In genomic region chr11:125123194-125123946, GRCh38 we compare ENCODE assay signal across 12 cellular contexts. TPM values are rescaled to one million over a fixed set of nuclear protein-coding genes. Genes with fewer than 3 reads are reported as not detected.
DNase-seq lines count a peak whose midpoint lies in the region; ATAC-seq and TF ChIP-seq lines count a peak whose summit lies in the region.
"Had no signal": no experiment of that assay in that cellular context is flagged by ENCODE, and none has a peak within 500 bp of the region (broad histone marks: within the 10 kb centered on the region; RNA-seq: fewer than 3 reads in every experiment).

No MANE protein-coding gene starts in this region.

- H3K4me3 ChIP-seq in Caco-2 (ENCODE audit: low read depth, low read length), result peak overlapping the region; percentile 5; the same call in 1 of the 2 replicates
- peak overlapping the region; percentile 32 for H3K4me3 ChIP-seq in OCI-LY7 (ENCODE audit: low read depth, low read length, poor library complexity, severe bottlenecking)
- H3K4me3 ChIP-seq in naive thymus-derived CD4-positive, alpha-beta T cell (ENCODE audit: low read length), result no peak overlapping the region

- no peaks in the 10 kb centered on the region for H3K9me3 ChIP-seq in Caco-2
- H3K9me3 ChIP-seq in OCI-LY7 (ENCODE audit: low read length), result peaks cover 8% of the 10 kb centered on the region; the same call in 1 of the 2 replicates
- H3K9me3 ChIP-seq in naive thymus-derived CD4-positive, alpha-beta T cell (ENCODE audit: control insufficient read depth in 2 of 3, low read length in 3 of 3), result no peaks in the 10 kb centered on the region

- POLR2A ChIA-PET in Caco-2 (lab: Charles Lee), result interaction anchor here (1.0 to 1.8 kb wide), 2 partner anchors 12 to 19 kb away, joined by 3 to 16 read pairs; partner anchors contain the start of gene TMEM218
- POLR2A ChIA-PET in OCI-LY7 (lab: Charles Lee), result interaction anchor here (1.5 to 1.9 kb wide), 3 partner anchors 11 to 170 kb away, joined by 5 to 19 read pairs (median 7); partner anchors contain the start of genes CCDC15 and TMEM218
- POLR2A ChIA-PET in activated CD4-positive, alpha-beta memory T cell treated with anti-CD3 and anti-CD28 coated beads for 36 hours (lab: Charles Lee), result interaction anchor here (1.8 kb wide), 1 partner anchor 12 kb away, joined by 9 read pairs; the partner anchor contains the start of gene TMEM218
- POLR2A ChIA-PET in naive thymus-derived CD4-positive, alpha-beta T cell (lab: Charles Lee), result interaction anchor here (0.6 to 1.1 kb wide), 3 partner anchors 12 to 69 kb away, joined by 3 to 5 read pairs (median 3); partner anchors contain the start of gene TMEM218

- H3K27me3 ChIP-seq in Caco-2 (replicated peaks; ENCODE audit: control insufficient read depth, insufficient read depth, low read length), result no peaks in the 10 kb centered on the region
- peaks cover 0 to 7% of the 10 kb centered on the region in 2 donors for H3K27me3 ChIP-seq in naive thymus-derived CD4-positive, alpha-beta T cell (ENCODE audit: control insufficient read depth in 2 of 2, insufficient read depth in 2 of 2, low read length in 2 of 2)

- TF ChIP-seq CTCF in Caco-2 (IDR thresholded peaks at IDR 0.05; ENCODE audit: insufficient read depth in 1 of 2, low read depth in 1 of 2, low read length in 1 of 2, severe bottlenecking in 1 of 2, unreplicated experiment in 1 of 2) (no peak), OCI-LY7 (conservative IDR thresholded peaks at IDR 0.05; ENCODE audit: low read length) (no peak)

- no peak overlapping the region for H3K27ac ChIP-seq in OCI-LY7 (ENCODE audit: low read depth, low read length, poor library complexity, severe bottlenecking)
- H3K27ac ChIP-seq in naive thymus-derived CD4-positive, alpha-beta T cell (ENCODE audit: low read depth, low read length), result no peak overlapping the region

- H3K36me3 Mint-ChIP-seq in Caco-2 (ENCODE audit: insufficient read depth, unreplicated experiment), result peaks cover 6% of the 10 kb centered on the region
- H3K36me3 Mint-ChIP-seq in activated CD4-positive, alpha-beta memory T cell treated with anti-CD3 and anti-CD28 coated beads for 36 hours, result no peaks in the 10 kb centered on the region
- H3K36me3 Mint-ChIP-seq in naive thymus-derived CD4-positive, alpha-beta T cell, result no peaks in the 10 kb centered on the region
- H3K36me3 Mint-ChIP-seq: activated naive CD4-positive, alpha-beta T cell treated with anti-CD3 and anti-CD28 coated beads, Interleukin-2, amount 50 U/mL, for 24 hours; CD8-positive, alpha-beta memory T cell; natural killer cell treated with Interleukin-12 subunit alpha and Interleukin-12 subunit beta and Interleukin-15 and Interleukin-18, amount 100 ng/mL, for 72 hours had no signal

- H3K4me1 Mint-ChIP-seq in Caco-2 (ENCODE audit: low read depth, unreplicated experiment), result peaks cover 32% of the 10 kb centered on the region
- H3K4me1 Mint-ChIP-seq in activated CD4-positive, alpha-beta memory T cell treated with anti-CD3 and anti-CD28 coated beads for 36 hours (ENCODE audit: low read depth), result peaks cover 6% of the 10 kb centered on the region
- peaks cover 0 to 8% (median 0%) of the 10 kb centered on the region in 7 donors for H3K4me1 Mint-ChIP-seq in naive thymus-derived CD4-positive, alpha-beta T cell

- peak overlapping the region; percentile 76 for H3K27ac Mint-ChIP-seq in Caco-2 (ENCODE audit: unreplicated experiment)
- no peak overlapping the region for H3K27ac Mint-ChIP-seq in activated CD4-positive, alpha-beta memory T cell treated with anti-CD3 and anti-CD28 coated beads for 36 hours
- H3K27ac Mint-ChIP-seq in naive thymus-derived CD4-positive, alpha-beta T cell, result no peak overlapping the region
- H3K27ac Mint-ChIP-seq: activated naive CD4-positive, alpha-beta T cell treated with anti-CD3 and anti-CD28 coated beads, Interleukin-2, amount 50 U/mL, for 24 hours; CD8-positive, alpha-beta memory T cell; HFFc6; natural killer cell treated with Interleukin-12 subunit alpha and Interleukin-12 subunit beta and Interleukin-15 and Interleukin-18, amount 100 ng/mL, for 72 hours had no signal

- TSS peak; percentile 92 for BruUV-seq in Caco-2 (replicated peaks; lab: Mats Ljungman, UMichigan)
- no TSS peak for BruUV-seq in OCI-LY7 (replicated peaks; lab: Mats Ljungman, UMichigan)

- intact Hi-C loops in Caco-2 (cut with micrococcal nuclease; ENCODE audit: unreplicated experiment), result loop anchor here (5.0 kb wide), 1 partner anchor 161 kb away; no protein-coding TSS in a partner anchor
- intact Hi-C loops in OCI-LY7 (cut with micrococcal nuclease; ENCODE audit: unreplicated experiment), result no loop called here
- intact Hi-C loops in sciatic nerve (cut with DNase I), result no loop called here
- intact Hi-C loops in activated CD4-positive, alpha-beta memory T cell treated with anti-CD3 and anti-CD28 coated beads for 36 hours (cut with micrococcal nuclease), result no loop called here
- intact Hi-C loops in naive thymus-derived CD4-positive, alpha-beta T cell (cut with micrococcal nuclease), result no loop called here

- peaks cover 2% of the 10 kb centered on the region for H3K27me3 Mint-ChIP-seq in Caco-2 (ENCODE audit: insufficient read depth, unreplicated experiment)
- peaks cover 17% of the 10 kb centered on the region for H3K27me3 Mint-ChIP-seq in activated CD4-positive, alpha-beta memory T cell treated with anti-CD3 and anti-CD28 coated beads for 36 hours
- peaks cover 21 to 47% (median 37%) of the 10 kb centered on the region in 5 donors for H3K27me3 Mint-ChIP-seq in naive thymus-derived CD4-positive, alpha-beta T cell

- H3K79me2 ChIP-seq in OCI-LY7 (ENCODE audit: insufficient read depth, low read depth, low read length), result no peaks in the 10 kb centered on the region

- H3K36me3 ChIP-seq in Caco-2 (ENCODE audit: control insufficient read depth, insufficient read depth, low read length), result no peaks in the 10 kb centered on the region
- no peaks in the 10 kb centered on the region for H3K36me3 ChIP-seq in OCI-LY7 (ENCODE audit: insufficient read depth, low read length)
- no peaks in the 10 kb centered on the region for H3K36me3 ChIP-seq in naive thymus-derived CD4-positive, alpha-beta T cell (ENCODE audit: control insufficient read depth in 2 of 3, insufficient read depth in 3 of 3, low read length in 3 of 3)

- H3K9me3 Mint-ChIP-seq in Caco-2 (ENCODE audit: unreplicated experiment), result peaks cover 26% of the 10 kb centered on the region
- H3K9me3 Mint-ChIP-seq in activated CD4-positive, alpha-beta memory T cell treated with anti-CD3 and anti-CD28 coated beads for 36 hours, result peaks cover 2% of the 10 kb centered on the region
- no peaks in the 10 kb centered on the region for H3K9me3 Mint-ChIP-seq in naive thymus-derived CD4-positive, alpha-beta T cell
- H3K9me3 Mint-ChIP-seq: activated naive CD4-positive, alpha-beta T cell treated with anti-CD3 and anti-CD28 coated beads, Interleukin-2, amount 50 U/mL, for 24 hours; CD8-positive, alpha-beta memory T cell; HFFc6 had no signal

- peak overlapping the region; percentile 49 for H3K4me2 ChIP-seq in OCI-LY7 (ENCODE audit: low read length)

- H3K4me1 ChIP-seq in Caco-2 (peaks cover 28% of the 10 kb centered on the region), OCI-LY7 (ENCODE audit: insufficient read depth, low read length, poor library complexity, severe bottlenecking) (peaks cover 4% of the 10 kb centered on the region)
- no peaks in the 10 kb centered on the region for H3K4me1 ChIP-seq in naive thymus-derived CD4-positive, alpha-beta T cell (ENCODE audit: control insufficient read depth in 2 of 2, insufficient read depth in 2 of 2, low read length in 2 of 2)

- H2AFZ ChIP-seq in OCI-LY7 (ENCODE audit: low read length), result peak overlapping the region; percentile 99

- peak in 1 of 2 experiments; percentile 13 for DNase-seq in Caco-2
- no peak for DNase-seq in OCI-LY7 (ENCODE audit: low spot score)
- DNase-seq in left lobe of liver (ENCODE audit: low spot score), result peak; percentile 75
- no peak for DNase-seq in sciatic nerve (ENCODE audit: low spot score)
- DNase-seq in activated CD4-positive, alpha-beta memory T cell treated with anti-CD3 and anti-CD28 coated beads for 36 hours, result no peak
- no peak for DNase-seq in naive thymus-derived CD4-positive, alpha-beta T cell
- DNase-seq in NCI-H526 treated with DMSO at 0.1 percent for 48 hours (lab: John Stamatoyannopoulos, UW), result no peak

- ATAC-seq in left lobe of liver, result peak; percentile 87
- peak; percentile 77 for ATAC-seq in sciatic nerve
- no peak for ATAC-seq in naive thymus-derived CD4-positive, alpha-beta T cell
- no peak for ATAC-seq in GM19452 (IDR thresholded peaks at IDR 0.05; ENCODE audit: unreplicated experiment)

- no peaks in the 10 kb centered on the region for H4K20me1 ChIP-seq in OCI-LY7 (ENCODE audit: insufficient read depth, low read length)

- no peaks in the 10 kb centered on the region for H3K9me2 ChIP-seq in OCI-LY7 (ENCODE audit: insufficient read depth, low read length)

- H3K4me3 Mint-ChIP-seq in Caco-2 (ENCODE audit: unreplicated experiment), result peak overlapping the region; percentile 55
- no peak overlapping the region for H3K4me3 Mint-ChIP-seq in activated CD4-positive, alpha-beta memory T cell treated with anti-CD3 and anti-CD28 coated beads for 36 hours
- H3K4me3 Mint-ChIP-seq in naive thymus-derived CD4-positive, alpha-beta T cell, result no peak overlapping the region
- H3K4me3 Mint-ChIP-seq: activated naive CD4-positive, alpha-beta T cell treated with anti-CD3 and anti-CD28 coated beads, Interleukin-2, amount 50 U/mL, for 24 hours; HFFc6; natural killer cell treated with Interleukin-12 subunit alpha and Interleukin-12 subunit beta and Interleukin-15 and Interleukin-18, amount 100 ng/mL, for 72 hours had no signal

- CTCF ChIA-PET in Caco-2 (lab: Charles Lee) (interaction anchor here (0.6 to 2.4 kb wide), 9 partner anchors 12 to 1470 kb away, joined by 3 to 66 read pairs (median 8); partner anchors contain the start of genes PKNOX2, SLC37A2 and TMEM218), OCI-LY7 (lab: Charles Lee; ENCODE audit: unreplicated experiment) (interaction anchor here (1.6 to 3.3 kb wide), 2 partner anchors 11 to 33 kb away, joined by 5 to 20 read pairs; partner anchors contain the start of gene TMEM218)
- CTCF ChIA-PET in activated CD4-positive, alpha-beta memory T cell treated with anti-CD3 and anti-CD28 coated beads for 36 hours (lab: Charles Lee), result interaction anchor here (0.6 to 4.3 kb wide), 11 partner anchors 11 to 352 kb away, joined by 3 to 34 read pairs (median 6); partner anchors contain the start of gene TMEM218
- CTCF ChIA-PET in naive thymus-derived CD4-positive, alpha-beta T cell (lab: Charles Lee), result interaction anchor here (1.2 to 4.4 kb wide), 2 partner anchors 10 to 17 kb away, joined by 4 to 18 read pairs; no protein-coding TSS in a partner anchor

RNA-seq across cellular contexts. Expression of gene TMEM218, which starts 11.9 kb away (rescaled TPM):
- total RNA-seq in Caco-2 (2022), result 15.5 and 20.3 TPM in 2 replicates
- 19.6 and 28.1 TPM in 2 replicates for total RNA-seq in OCI-LY7 (2014; rRNA removed; shearing (Covaris generic))
- 24.4 and 25.4 TPM in 2 replicates for total RNA-seq in OCI-LY7 (2022)
- 9.3 TPM for total RNA-seq in left lobe of liver
- total RNA-seq in sciatic nerve, result 15.2 TPM
- 10 to 100 TPM; 12.8 to 14.8 TPM for total RNA-seq in activated CD4-positive, alpha-beta memory T cell treated with anti-CD3 and anti-CD28 coated beads for 36 hours
- 10 to 100 TPM; 10.2 to 18.5 (median 13.9) TPM for total RNA-seq in naive thymus-derived CD4-positive, alpha-beta T cell
- polyA plus RNA-seq in naive thymus-derived CD4-positive, alpha-beta T cell, result 10 to 100 TPM; 34.5 to 36.1 TPM

RNA-seq across cellular contexts. Expression of gene PKNOX2, which starts 41.2 kb away (rescaled TPM):
- total RNA-seq in Caco-2 (2022) (not detected in 2 replicates), OCI-LY7 (2022) (not detected in 2 replicates), left lobe of liver (0.63 TPM), sciatic nerve (17.3 TPM)
- total RNA-seq in OCI-LY7 (2014; rRNA removed; shearing (Covaris generic)), result not detected in 2 replicates
- total RNA-seq in activated CD4-positive, alpha-beta memory T cell treated with anti-CD3 and anti-CD28 coated beads for 36 hours, result not detected
- not detected for total RNA-seq in naive thymus-derived CD4-positive, alpha-beta T cell
- polyA plus RNA-seq in naive thymus-derived CD4-positive, alpha-beta T cell, result not detected
- total RNA-seq: CD8-positive, alpha-beta memory T cell; natural killer cell treated with Interleukin-12 subunit alpha and Interleukin-12 subunit beta and Interleukin-15 and Interleukin-18, amount 100 ng/mL, for 72 hours had no signal
- polyA plus RNA-seq: CD8-positive, alpha-beta memory T cell had no signal

Comparison
In these comparisons a context has a peak if more than half of its experiments do, and no peak if none do; other contexts are left out.
1. ATAC-seq: peak in left lobe of liver (single experiment) and sciatic nerve (single experiment); none in naive thymus-derived CD4-positive, alpha-beta T cell (single experiment) and GM19452 (single experiment).
2. RNA of gene PKNOX2, which starts 41.2 kb away (total RNA-seq): 17.3 TPM in sciatic nerve (single experiment); 0.63 TPM in left lobe of liver (single experiment), not detected in Caco-2, not detected in OCI-LY7, not detected in activated CD4-positive, alpha-beta memory T cell treated with anti-CD3 and anti-CD28 coated beads for 36 hours and not detected in naive thymus-derived CD4-positive, alpha-beta T cell; every median in the first group is over 10 times any median in the second.